Comparison of ENCODE assay signal across 9 cellular contexts in genomic region chr22:46546466-46547178, GRCh38. TPM values are rescaled to one million over a fixed set of nuclear protein-coding genes. Genes with fewer than 3 reads are reported as not detected.
DNase-seq lines count a peak whose midpoint lies in the region; ATAC-seq and TF ChIP-seq lines count a peak whose summit lies in the region.
"Had no signal": no experiment of that assay in that cellular context is flagged by ENCODE, and none has a peak within 500 bp of the region (broad histone marks: within the 10 kb centered on the region; RNA-seq: fewer than 3 reads in every experiment).

No MANE protein-coding gene starts in this region.

- peak; percentile 82 for ATAC-seq in left ventricle myocardium superior
- no peak for ATAC-seq in HG03460 (IDR thresholded peaks at IDR 0.05; ENCODE audit: unreplicated experiment)

- H3K36me3 ChIP-seq in ascending aorta = no peaks in the 10 kb centered on the region

- H3K27ac ChIP-seq in ascending aorta = peak overlapping the region; percentile 41 to 63

- H3K4me3 ChIP-seq in ascending aorta = no peak overlapping the region

- H3K4me1 ChIP-seq in ascending aorta = peaks cover 9 to 23% of the 10 kb centered on the region in 2 donors

- H3K9me3 ChIP-seq in ascending aorta = no peaks in the 10 kb centered on the region

- no peaks in the 10 kb centered on the region for H3K27me3 ChIP-seq in ascending aorta

- in situ Hi-C loops in Caki2 (cut with HindIII; ENCODE audit: low pct_unique_long_range_greater_than_20kb, low sequenced_read_pairs) = no loop called here

- no peak for TF ChIP-seq CTCF in ascending aorta (IDR thresholded peaks at IDR 0.05)

- DNase-seq in Caki2 (ENCODE audit: low read depth) = peak; percentile 87
- DNase-seq in ascending aorta (ENCODE audit: low spot score in 2 of 2) = no peak
- DNase-seq in left ventricle myocardium superior = peak; percentile 92
- DNase-seq in renal cortical epithelial cell (ENCODE audit: low read depth) = peak; percentile 83
- no peak for DNase-seq in HPDE6-E6E7 (ENCODE audit: extremely low spot score)
- DNase-seq in inferior parietal cortex (ENCODE audit: extremely low spot score) = no peak
- DNase-seq in NAMALWA (ENCODE audit: low spot score) = no peak
- DNase-seq: CD8-positive, alpha-beta memory T cell had no signal

- intact Hi-C loops in ascending aorta (cut with DNase I) (no loop called here), left ventricle myocardium superior (cut with micrococcal nuclease) (no loop called here)

RNA-seq across cellular contexts. Expression of gene CELSR1, which starts 9.2 kb away (rescaled TPM):
- 94.1 and 98.7 TPM in 2 replicates for total RNA-seq in Caki2 (2014; rRNA removed; shearing (Covaris generic); ENCODE audit: low replicate concordance)
- total RNA-seq in ascending aorta (10.5 TPM), left ventricle myocardium superior (9.7 TPM), renal cortical epithelial cell (41.2 and 151 TPM in 2 replicates)

Comparison
In these comparisons a context has a peak if more than half of its experiments do, and no peak if none do; other contexts are left out.
1. DNase-seq: peak in Caki2 (single experiment), left ventricle myocardium superior (single experiment) and renal cortical epithelial cell (single experiment); none in ascending aorta (0 of 2), HPDE6-E6E7 (single experiment), inferior parietal cortex (single experiment) and NAMALWA (single experiment).